13 cellular contexts compared by ENCODE assay signal in the genomic region with DNA sequence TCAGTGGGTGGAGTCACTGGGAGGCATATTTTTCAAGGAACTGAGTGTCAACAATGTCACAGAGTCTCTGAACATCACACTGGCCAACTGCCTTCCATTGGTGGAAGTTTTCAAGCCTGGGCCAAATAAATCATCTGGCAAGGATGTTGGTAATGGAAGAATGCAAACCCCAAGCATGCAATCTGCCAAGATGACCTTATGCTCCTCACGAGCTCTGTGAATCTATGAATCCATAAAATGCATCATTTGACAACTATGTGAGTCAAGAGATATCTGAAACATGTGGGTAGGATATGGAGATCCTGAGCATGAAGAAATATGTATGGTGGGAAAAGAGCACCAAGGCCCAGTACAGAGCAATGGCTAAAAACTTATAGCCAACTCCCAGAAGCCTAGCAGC.
DNase-seq lines count a peak whose midpoint lies in the region; ATAC-seq and TF ChIP-seq lines count a peak whose summit lies in the region.
"Had no signal": no experiment of that assay in that cellular context is flagged by ENCODE, and none has a peak within 500 bp of the region (broad histone marks: within the 10 kb centered on the region; RNA-seq: fewer than 3 reads in every experiment).

No MANE protein-coding gene starts in this region.

- no peak overlapping the region for H3K27ac Mint-ChIP-seq in stimulated activated memory B cell treated with anti-CD40 and anti-IgM and Interleukin-4, amounts not matched to agents 10 μg/mL and 1 μg/mL and 100 μg/mL, for 72 hours

- H3K4me3 ChIP-seq in BJ (ENCODE audit: low read depth, low read length) (no peak overlapping the region), cardiac fibroblast (replicated peaks in 1 of 2; ENCODE audit: low read depth in 2 of 2, low read length in 2 of 2) (no peak overlapping the region)

- intact Hi-C loops in left colon (cut with DNase I, micrococcal nuclease): no loop called here

- H3K36me3 Mint-ChIP-seq in stimulated activated memory B cell treated with anti-CD40 and anti-IgM and Interleukin-4, amounts not matched to agents 10 μg/mL and 1 μg/mL and 100 μg/mL, for 72 hours: peaks cover 30% of the 10 kb centered on the region

- H3K27me3 ChIP-seq in BJ (ENCODE audit: control insufficient read depth, insufficient read depth, low read length): no peaks in the 10 kb centered on the region; the same call in 1 of the 2 replicates

- TF ChIP-seq CTCF in BJ (IDR thresholded peaks at IDR 0.05; ENCODE audit: insufficient read depth, low read depth, low read length) (no peak), cardiac fibroblast (IDR thresholded peaks at IDR 0.05; ENCODE audit: low read depth, low read length) (no peak)

- H3K4me3 Mint-ChIP-seq in stimulated activated memory B cell treated with anti-CD40 and anti-IgM and Interleukin-4, amounts not matched to agents 10 μg/mL and 1 μg/mL and 100 μg/mL, for 72 hours: no peak overlapping the region

- CTCF ChIA-PET in BJ (lab: Yijun Ruan, JAX): interaction anchor here (0.7 kb wide), 1 partner anchor 1070 kb away, joined by 3 read pairs; no protein-coding TSS in a partner anchor

- H3K27me3 Mint-ChIP-seq in stimulated activated memory B cell treated with anti-CD40 and anti-IgM and Interleukin-4, amounts not matched to agents 10 μg/mL and 1 μg/mL and 100 μg/mL, for 72 hours: no peaks in the 10 kb centered on the region

- no peaks in the 10 kb centered on the region for H3K36me3 ChIP-seq in BJ (ENCODE audit: control insufficient read depth, insufficient read depth, low read length)

- H3K4me1 Mint-ChIP-seq in stimulated activated memory B cell treated with anti-CD40 and anti-IgM and Interleukin-4, amounts not matched to agents 10 μg/mL and 1 μg/mL and 100 μg/mL, for 72 hours: peaks cover 33% of the 10 kb centered on the region

- ATAC-seq in left colon (peak; percentile 52), GM18519 (IDR thresholded peaks at IDR 0.05; ENCODE audit: low FRiP score, unreplicated experiment) (no peak), GM18517 (IDR thresholded peaks at IDR 0.05; ENCODE audit: unreplicated experiment) (no peak)
- ATAC-seq in stimulated activated memory B cell treated with anti-CD40 and anti-IgM and Interleukin-4, amounts not matched to agents 10 μg/mL and 1 μg/mL and 100 μg/mL, for 72 hours: no peak
- ATAC-seq: HCT116 had no signal

- peaks cover 3% of the 10 kb centered on the region for H3K9me3 Mint-ChIP-seq in stimulated activated memory B cell treated with anti-CD40 and anti-IgM and Interleukin-4, amounts not matched to agents 10 μg/mL and 1 μg/mL and 100 μg/mL, for 72 hours

- POLR2A ChIA-PET in BJ (lab: Charles Lee): interaction anchor here (0.6 kb wide), 1 partner anchor 427 kb away, joined by 3 read pairs; no protein-coding TSS in a partner anchor

- DNase-seq in BJ (ENCODE audit: low read depth) (peak; percentile 60), M059J (ENCODE audit: low read depth) (peak; percentile 95), cardiac fibroblast (ENCODE audit: low read depth in 2 of 2) (peak; percentile 44 to 51), left colon (no peak), occipital lobe (lab: John Stamatoyannopoulos, UW) (no peak)
- DNase-seq: activated CD4-positive, alpha-beta T cell treated with anti-CD3 and anti-CD28 coated beads for 4 hours; erythroblast; NCI-H1092; NCI-H2227 treated with DMSO at 0.1 percent for 48 hours had no signal

Comparison
In these comparisons a context has a peak if more than half of its experiments do, and no peak if none do; other contexts are left out.
1. DNase-seq: peak in BJ (single experiment), M059J (single experiment) and cardiac fibroblast (2 of 2); none in left colon (0 of 2) and occipital lobe (single experiment).